Comparison of ENCODE assay signal across 2 cellular contexts in the genomic region with DNA sequence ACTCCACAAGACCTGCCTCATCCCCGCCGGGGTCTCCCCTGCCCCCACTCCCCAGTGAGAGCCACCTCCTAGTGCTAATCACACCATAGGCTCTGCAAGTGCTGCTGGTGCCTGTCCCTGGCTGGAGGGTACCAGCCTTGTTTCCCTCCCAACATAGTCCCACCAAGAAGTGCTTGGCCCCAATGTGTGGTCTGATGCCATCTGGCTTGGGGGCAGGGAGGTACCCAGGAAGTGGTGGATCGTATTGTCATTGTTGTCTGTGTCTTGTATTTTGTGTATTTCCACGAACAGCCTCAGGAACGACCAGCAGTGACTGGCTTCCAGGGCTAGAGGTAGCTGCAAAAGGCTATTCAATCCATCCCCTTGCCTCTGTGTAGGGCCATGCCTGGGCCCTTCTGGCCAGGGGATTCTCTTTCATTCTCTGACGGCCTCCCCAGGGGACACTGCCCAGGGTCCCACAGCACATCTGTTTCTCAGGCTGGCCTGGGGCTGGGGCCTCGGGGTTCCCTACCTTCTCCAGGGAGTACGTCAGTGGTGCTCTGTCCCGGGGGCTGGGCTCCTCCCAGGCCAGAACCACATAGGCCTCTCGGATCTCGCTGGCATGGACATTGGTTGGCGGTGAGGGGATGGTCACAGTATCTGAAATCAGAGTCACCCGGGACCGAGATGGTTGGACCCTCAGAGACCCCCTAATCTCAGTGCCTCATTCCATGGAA.
TF ChIP-seq lines count a peak whose summit lies in the region.

No MANE protein-coding gene starts in this region.

TF ChIP-seq in H1, 55 proteins besides CTCF, POLR2A, EP300 and RAD21:
- TF ChIP-seq RNF2 (IDR thresholded peaks at IDR 0.05; ENCODE audit: borderline replicate concordance, low read depth, low read length, missing control alignments, poor library complexity, severe bottlenecking) (no peak), HDAC2 (IDR thresholded peaks at IDR 0.05; ENCODE audit: borderline replicate concordance in 1 of 2, low read depth in 2 of 2, low read length in 2 of 2) (no peak), CBX8 (IDR thresholded peaks at IDR 0.05; ENCODE audit: borderline replicate concordance, low read depth, low read length) (no peak), SRF (IDR thresholded peaks at IDR 0.05; ENCODE audit: low read depth, low read length) (no peak), TEAD4 (IDR thresholded peaks at IDR 0.05; ENCODE audit: low read depth, low read length) (no peak), TCF12 (IDR thresholded peaks at IDR 0.05; ENCODE audit: low read depth, low read length) (no peak), CHD2 (IDR thresholded peaks at IDR 0.05; ENCODE audit: low read length) (no peak), SP2 (IDR thresholded peaks at IDR 0.05; ENCODE audit: low read length) (no peak), TBP (IDR thresholded peaks at IDR 0.05; ENCODE audit: low read depth, low read length) (no peak)

TF ChIP-seq in SK-N-SH treated with all-trans-retinoic acid at 6 μM for 48 hours, 23 proteins besides CTCF, POLR2A, EP300 and RAD21:
- no peak for TF ChIP-seq TOX (CRISPR knock-in tag; IDR thresholded peaks at IDR 0.05; ENCODE audit: borderline replicate concordance)
- no peak for TF ChIP-seq ZNF70 (CRISPR knock-in tag; IDR thresholded peaks at IDR 0.05)
- no peak for TF ChIP-seq SNAI2 (CRISPR knock-in tag; IDR thresholded peaks at IDR 0.05)
- no peak for TF ChIP-seq OSR1 (CRISPR knock-in tag; IDR thresholded peaks at IDR 0.05)
- no peak for TF ChIP-seq ZNF565 (CRISPR knock-in tag; conservative IDR thresholded peaks at IDR 0.05; ENCODE audit: low read depth)
TF ChIP-seq in SK-N-SH treated with all-trans-retinoic acid at 6 μM for 48 hours: peak in this region for 0.
